ENCODE assay signal across 32 cellular contexts in the genomic region with DNA sequence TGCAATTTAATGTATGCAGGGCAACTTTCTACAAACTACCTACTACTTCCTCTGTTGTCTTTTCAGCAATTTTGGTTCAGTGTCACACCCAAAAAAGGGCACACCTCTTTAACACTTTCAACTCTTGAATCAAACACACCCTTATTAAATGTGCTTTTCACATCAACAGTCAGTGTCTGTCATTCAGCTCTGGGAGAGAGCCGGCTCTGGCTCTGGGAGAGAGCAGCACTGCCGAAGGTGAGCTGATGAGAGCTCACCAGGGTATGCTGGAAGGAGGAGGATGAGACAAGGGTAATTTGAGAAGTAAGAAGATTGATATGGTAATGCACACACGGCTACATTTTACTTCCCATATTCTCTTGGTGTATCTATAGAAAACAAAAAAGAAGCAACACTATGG.
DNase-seq lines count a peak whose midpoint lies in the region; ATAC-seq and TF ChIP-seq lines count a peak whose summit lies in the region.
"Had no signal": no experiment of that assay in that cellular context is flagged by ENCODE, and none has a peak within 500 bp of the region (broad histone marks: within the 10 kb centered on the region; RNA-seq: fewer than 3 reads in every experiment).

No MANE protein-coding gene starts in this region.

- H3K9me3 ChIP-seq in esophagus squamous epithelium (no peaks in the 10 kb centered on the region), neutrophil (no peaks in the 10 kb centered on the region)
- H3K9me3 ChIP-seq: A549, adrenal gland, BE2C, body of pancreas, right atrium auricular region had no signal

- CTCF ChIA-PET in activated naive CD4-positive, alpha-beta T cell treated with anti-CD3 and anti-CD28 coated beads for 36 hours (lab: Charles Lee): no interaction called here

- no peak overlapping the region for H3K27ac Mint-ChIP-seq in activated naive CD4-positive, alpha-beta T cell treated with anti-CD3 and anti-CD28 coated beads for 36 hours
- H3K27ac Mint-ChIP-seq: CD8-positive, alpha-beta memory T cell; T-helper 17 cell; type B pancreatic cell had no signal

- no peaks in the 10 kb centered on the region for H3K27me3 Mint-ChIP-seq in activated naive CD4-positive, alpha-beta T cell treated with anti-CD3 and anti-CD28 coated beads for 36 hours (ENCODE audit: low read depth)
- H3K27me3 Mint-ChIP-seq: CD8-positive, alpha-beta memory T cell had no signal

- TF ChIP-seq POLR2A in esophagus squamous epithelium (IDR thresholded peaks at IDR 0.05): peak in 2 of 4 donors; percentile 47 to 60

- no peaks in the 10 kb centered on the region for H3K27me3 ChIP-seq in esophagus squamous epithelium
- no peaks in the 10 kb centered on the region for H3K27me3 ChIP-seq in neutrophil
- H3K27me3 ChIP-seq: adrenal gland, body of pancreas, right atrium auricular region had no signal

- DNase-seq in NOMO-1 treated with DMSO at 0.1 percent for 48 hours (lab: John Stamatoyannopoulos, UW; ENCODE audit: unreplicated experiment) (peak; percentile 46), NOMO-1 treated with dmso at 0.1 percent for 144 hours (lab: John Stamatoyannopoulos, UW; ENCODE audit: unreplicated experiment) (no peak), OCI-M1 (lab: John Stamatoyannopoulos, UW) (peak; percentile 47), esophagus squamous epithelium (lab: John Stamatoyannopoulos, UW) (no peak)
- no peak for DNase-seq in activated naive CD4-positive, alpha-beta T cell treated with anti-CD3 and anti-CD28 coated beads for 36 hours
- DNase-seq: activated CD4-positive, alpha-beta T cell treated with anti-CD3 and anti-CD28 coated beads, Interleukin-2, amount 50 U/mL, for 1 hour; activated naive CD4-positive, alpha-beta T cell treated with Interleukin-2 at 50 U/mL for 16 hours; activated T-cell treated with anti-CD3 and anti-CD28 coated beads, Interleukin-2, amount 50 U/mL, for 48 hours; adrenal gland; BE2C; body of pancreas; CD8-positive, alpha-beta memory T cell; cerebellar nuclear complex; HCEC 1CT; KG1; kidney glomerular epithelial cell; NCI-H1694; NCI-H774; stimulated activated CD4-positive, alpha-beta T cell treated with anti-CD3 and anti-CD28 coated beads, Interleukin-12 subunit alpha, Interleukin-12 subunit beta, amount 100 ng/mL, for 4 hours; stimulated activated CD4-positive, alpha-beta T cell treated with anti-CD3 and anti-CD28 coated beads, Interleukin-4, amount 100 ng/mL, for 1 hour; T-helper 17 cell had no signal

- intact Hi-C loops in esophagus squamous epithelium (cut with DNase I): no loop called here
- intact Hi-C loops in activated naive CD4-positive, alpha-beta T cell treated with anti-CD3 and anti-CD28 coated beads for 36 hours (cut with micrococcal nuclease): no loop called here

- H3K4me3 ChIP-seq in esophagus squamous epithelium (peak overlapping the region; percentile 10 to 44 (median 20)), neutrophil (ENCODE audit: low read depth in 1 of 2, low read length in 1 of 2) (no peak overlapping the region)
- H3K4me3 ChIP-seq: A549, adrenal gland, body of pancreas, lung, right atrium auricular region had no signal

- H3K4me1 ChIP-seq in esophagus squamous epithelium (peaks cover 0 to 56% (median 7%) of the 10 kb centered on the region in 3 donors), neutrophil (ENCODE audit: control insufficient read depth in 1 of 2, insufficient read depth in 1 of 2, low read depth in 1 of 2, low read length in 1 of 2) (peaks cover 18 to 21% of the 10 kb centered on the region in 2 experiments)
- H3K4me1 ChIP-seq: A549, adrenal gland, BE2C, body of pancreas, right atrium auricular region had no signal

- H3K27ac ChIP-seq in esophagus squamous epithelium: peak overlapping the region in 3 of 4 donors; percentile 76 to 81 (median 81)
- peak overlapping the region; percentile 37 for H3K27ac ChIP-seq in neutrophil
- H3K27ac ChIP-seq: A549, adrenal gland, body of pancreas, right atrium auricular region, VCaP had no signal

- no peak overlapping the region for H3K4me3 Mint-ChIP-seq in activated naive CD4-positive, alpha-beta T cell treated with anti-CD3 and anti-CD28 coated beads for 36 hours
- H3K4me3 Mint-ChIP-seq: CD8-positive, alpha-beta memory T cell; neural crest cell; T-helper 17 cell; type B pancreatic cell had no signal

- no peaks in the 10 kb centered on the region for H3K36me3 Mint-ChIP-seq in activated naive CD4-positive, alpha-beta T cell treated with anti-CD3 and anti-CD28 coated beads for 36 hours (ENCODE audit: low read depth)
- H3K36me3 Mint-ChIP-seq: CD8-positive, alpha-beta memory T cell; type B pancreatic cell had no signal

- H3K9me3 Mint-ChIP-seq in activated naive CD4-positive, alpha-beta T cell treated with anti-CD3 and anti-CD28 coated beads for 36 hours: no peaks in the 10 kb centered on the region
- H3K9me3 Mint-ChIP-seq: CD8-positive, alpha-beta memory T cell; neural crest cell; type B pancreatic cell had no signal

- H3K4me1 Mint-ChIP-seq in activated naive CD4-positive, alpha-beta T cell treated with anti-CD3 and anti-CD28 coated beads for 36 hours (ENCODE audit: low read depth): peaks cover 7% of the 10 kb centered on the region
- H3K4me1 Mint-ChIP-seq: CD8-positive, alpha-beta memory T cell; neural crest cell had no signal

- TF ChIP-seq CTCF in esophagus squamous epithelium (IDR thresholded peaks at IDR 0.05): no peak
- no peak for TF ChIP-seq CTCF in neutrophil (IDR thresholded peaks at IDR 0.05)

- ATAC-seq in GM21423 (IDR thresholded peaks at IDR 0.05; ENCODE audit: unreplicated experiment) (no peak), GM21529 (IDR thresholded peaks at IDR 0.05; ENCODE audit: unreplicated experiment) (no peak)
- ATAC-seq: A549, body of pancreas, Right ventricle myocardium inferior, SK-N-SH treated with all-trans-retinoic acid at 6 μM for 48 hours, T-helper 17 cell had no signal

- H3K36me3 ChIP-seq in esophagus squamous epithelium (no peaks in the 10 kb centered on the region), neutrophil (no peaks in the 10 kb centered on the region)
- H3K36me3 ChIP-seq: adrenal gland, BE2C, right atrium auricular region had no signal

- 21 to 25% methylated on average over 1 to 3 of the region's 3 CpGs for WGBS in esophagus squamous epithelium, 2 donors

Comparison
In these comparisons a context has a peak if more than half of its experiments do, and no peak if none do; other contexts are left out.
1. DNase-seq: peak in NOMO-1 treated with DMSO at 0.1 percent for 48 hours (single experiment) and OCI-M1 (single experiment); none in NOMO-1 treated with dmso at 0.1 percent for 144 hours (single experiment), esophagus squamous epithelium (single experiment) and activated naive CD4-positive, alpha-beta T cell treated with anti-CD3 and anti-CD28 coated beads for 36 hours (single experiment).
2. H3K4me3 ChIP-seq: peak in esophagus squamous epithelium (4 of 4); none in neutrophil (0 of 2).